Comparison of ENCODE assay signal across 11 cellular contexts in the genomic region with DNA sequence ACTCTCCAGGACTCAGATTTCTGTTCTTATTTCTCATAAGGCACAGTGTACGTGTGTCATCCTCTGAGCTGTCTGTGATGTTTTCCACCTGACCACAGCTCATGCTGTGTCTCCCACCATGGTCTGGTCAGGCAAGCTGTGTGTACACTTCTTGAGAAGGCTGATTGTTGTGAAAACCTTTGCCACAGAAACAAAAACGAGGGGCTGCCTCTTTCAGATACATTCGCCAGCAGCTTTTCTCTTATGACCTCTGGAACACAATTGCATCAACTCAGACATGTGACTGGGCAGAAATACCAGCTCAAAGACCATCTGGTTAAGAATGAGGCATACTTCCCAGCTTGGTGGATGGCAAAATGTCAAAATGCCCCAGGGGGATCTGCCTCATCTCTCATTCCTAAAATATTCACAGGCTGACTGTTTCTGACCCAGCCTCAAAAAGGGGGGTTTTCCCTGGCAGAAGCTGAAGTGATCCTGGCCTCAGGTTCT. TPM values are rescaled to one million over a fixed set of nuclear protein-coding genes. Genes with fewer than 3 reads are reported as not detected.
DNase-seq lines count a peak whose midpoint lies in the region; ATAC-seq and TF ChIP-seq lines count a peak whose summit lies in the region.
"Had no signal": no experiment of that assay in that cellular context is flagged by ENCODE, and none has a peak within 500 bp of the region (broad histone marks: within the 10 kb centered on the region; RNA-seq: fewer than 3 reads in every experiment).

No MANE protein-coding gene starts in this region.

- no TSS peak for BruUV-seq in PC-3 (replicated peaks; lab: Mats Ljungman, UMichigan)

- H3K4me2 ChIP-seq in PC-3 (ENCODE audit: low read length), result peak overlapping the region; percentile 62
- peak overlapping the region; percentile 57 for H3K4me2 ChIP-seq in skeletal muscle satellite cell (ENCODE audit: low read length)

- no peaks in the 10 kb centered on the region for H3F3A ChIP-seq in PC-3 (ENCODE audit: low read length, unreplicated experiment)

- no peak overlapping the region for H3K27ac Mint-ChIP-seq in CD8-positive, alpha-beta T cell

- no peaks in the 10 kb centered on the region for H3K4me1 Mint-ChIP-seq in CD8-positive, alpha-beta T cell (ENCODE audit: low read depth)

- peak overlapping the region; percentile 72 for H3K27ac ChIP-seq in PC-3 (ENCODE audit: low read length)
- no peak overlapping the region for H3K27ac ChIP-seq in CD8-positive, alpha-beta T cell (ENCODE audit: low read depth, low read length)

- H3K36me3 ChIP-seq in PC-3 (ENCODE audit: low read depth, low read length) (no peaks in the 10 kb centered on the region), skeletal muscle satellite cell (ENCODE audit: insufficient read depth, low read length) (no peaks in the 10 kb centered on the region)
- H3K36me3 ChIP-seq in CD8-positive, alpha-beta T cell (ENCODE audit: insufficient read depth, low read length), result no peaks in the 10 kb centered on the region

- intact Hi-C loops in PC-3 (cut with micrococcal nuclease) (loop anchor here (1.0 kb wide), 1 partner anchor 43 kb away; no protein-coding TSS in a partner anchor), posterior vena cava (cut with DNase I) (no loop called here)
- intact Hi-C loops in CD8-positive, alpha-beta T cell (cut with DNase I, micrococcal nuclease), result no loop called here

- CTCF ChIA-PET in PC-3 (lab: Charles Lee), result no interaction called here
- CTCF ChIA-PET in CD8-positive, alpha-beta T cell (lab: Charles Lee), result no interaction called here

- no peaks in the 10 kb centered on the region for H3K9me2 ChIP-seq in PC-3 (replicated peaks; ENCODE audit: low read length)

- ATAC-seq in GM18867 (IDR thresholded peaks at IDR 0.05; ENCODE audit: unreplicated experiment) (peak; percentile 52), PC-3 (peak; percentile 79), HG03432 (IDR thresholded peaks at IDR 0.05; ENCODE audit: unreplicated experiment) (no peak)
- ATAC-seq in CD8-positive, alpha-beta T cell, result no peak

- H3K27me3 ChIP-seq in PC-3 (ENCODE audit: low read length) (no peaks in the 10 kb centered on the region), skeletal muscle satellite cell (ENCODE audit: control insufficient read depth, insufficient read depth, low read length) (no peaks in the 10 kb centered on the region)
- H3K27me3 ChIP-seq in CD8-positive, alpha-beta T cell (ENCODE audit: insufficient read depth, low read length), result no peaks in the 10 kb centered on the region

- peak; percentile 96 for DNase-seq in PC-3
- peak; percentile 99 for DNase-seq in fibroblast of gingiva (ENCODE audit: low read depth)
- DNase-seq in CD8-positive, alpha-beta T cell, result no peak
- DNase-seq in globus pallidus (ENCODE audit: low spot score), result no peak
- no peak for DNase-seq in posterior vena cava (ENCODE audit: low spot score)
- DNase-seq: amygdala, left cardiac atrium, NCI-H1930 had no signal

- POLR2A ChIA-PET in PC-3 (lab: Charles Lee; ENCODE audit: unreplicated experiment), result no interaction called here
- POLR2A ChIA-PET in CD8-positive, alpha-beta T cell (lab: Charles Lee), result no interaction called here

- H3K4me1 ChIP-seq in PC-3 (ENCODE audit: insufficient read depth, low read length) (peaks cover 21% of the 10 kb centered on the region), skeletal muscle satellite cell (ENCODE audit: control insufficient read depth, insufficient read depth, low read length) (peaks cover 20% of the 10 kb centered on the region)
- H3K4me1 ChIP-seq in CD8-positive, alpha-beta T cell (ENCODE audit: insufficient read depth, low read length), result no peaks in the 10 kb centered on the region

- H3K4me3 Mint-ChIP-seq in CD8-positive, alpha-beta T cell, result no peak overlapping the region

- H2AFZ ChIP-seq in PC-3 (ENCODE audit: low read length), result peak overlapping the region; percentile 58

- H4K20me1 ChIP-seq in PC-3 (ENCODE audit: low read length), result no peaks in the 10 kb centered on the region

- peak overlapping the region; percentile 10; the same call in 1 of the 2 replicates for H3K9ac ChIP-seq in PC-3 (ENCODE audit: low read length)
- H3K9ac ChIP-seq in skeletal muscle satellite cell (ENCODE audit: low read depth, low read length), result peak overlapping the region; percentile 48

- no peaks in the 10 kb centered on the region for H3K36me3 Mint-ChIP-seq in CD8-positive, alpha-beta T cell

- no peaks in the 10 kb centered on the region for H3K9me3 Mint-ChIP-seq in CD8-positive, alpha-beta T cell

- H3K27me3 Mint-ChIP-seq in CD8-positive, alpha-beta T cell (ENCODE audit: low read depth), result peaks cover 12% of the 10 kb centered on the region

- H3K9me3 ChIP-seq in PC-3 (ENCODE audit: low read length) (no peaks in the 10 kb centered on the region), skeletal muscle satellite cell (replicated peaks; ENCODE audit: low read length) (no peaks in the 10 kb centered on the region)
- H3K9me3 ChIP-seq in CD8-positive, alpha-beta T cell (ENCODE audit: low read length), result no peaks in the 10 kb centered on the region

- no peak for TF ChIP-seq CTCF in PC-3 (conservative IDR thresholded peaks at IDR 0.05; ENCODE audit: low read depth, low read length)
- no peak for TF ChIP-seq CTCF in CD8-positive, alpha-beta T cell (IDR thresholded peaks at IDR 0.05)

- H3K79me2 ChIP-seq in PC-3 (ENCODE audit: low read length), result no peaks in the 10 kb centered on the region

- no peak overlapping the region for H3K4me3 ChIP-seq in PC-3 (ENCODE audit: low read length)
- H3K4me3 ChIP-seq in skeletal muscle satellite cell (ENCODE audit: low read length), result peak overlapping the region; percentile 20
- H3K4me3 ChIP-seq in CD8-positive, alpha-beta T cell (ENCODE audit: low read depth, low read length), result no peak overlapping the region

RNA-seq across cellular contexts. Expression of gene PGRMC2, which starts 46.1 kb away (rescaled TPM):
- 11.4 and 16.8 TPM in 2 replicates for total RNA-seq in PC-3 (2014; rRNA removed)
- total RNA-seq in skeletal muscle satellite cell (2012; rRNA removed), result 18.1 and 18.5 TPM in 2 replicates
- 100 to 1,000 TPM; 167 to 183 TPM for total RNA-seq in CD8-positive, alpha-beta T cell
- total RNA-seq in posterior vena cava, result 10 to 100 TPM; 69.6 to 77.8 TPM

Comparison
In these comparisons a context has a peak if more than half of its experiments do, and no peak if none do; other contexts are left out.
1. ATAC-seq: peak in GM18867 (single experiment) and PC-3 (single experiment); none in CD8-positive, alpha-beta T cell (single experiment) and HG03432 (single experiment).
2. DNase-seq: peak in PC-3 (single experiment) and fibroblast of gingiva (single experiment); none in CD8-positive, alpha-beta T cell (0 of 7), globus pallidus (single experiment) and posterior vena cava (single experiment).